ENCODE assay signal across 8 cellular contexts in genomic region chr6:166307082-166307980, GRCh38. TPM values are rescaled to one million over a fixed set of nuclear protein-coding genes. Genes with fewer than 3 reads are reported as not detected.
A peak's percentile ranks its signal among the peaks of the same experiment; 100 is the strongest.
DNase-seq lines count a peak whose midpoint lies in the region; ATAC-seq and TF ChIP-seq lines count a peak whose summit lies in the region.

No MANE protein-coding gene starts in this region.

- H3K4me1 ChIP-seq in BLaER1, result peaks cover 13% of the 10 kb centered on the region
- H3K4me1 ChIP-seq in adipocyte (ENCODE audit: control insufficient read depth, insufficient read depth, low read length), result no peaks in the 10 kb centered on the region
- H3K4me1 ChIP-seq in left lung, result peaks cover 11 to 23% of the 10 kb centered on the region in 2 donors
- H3K4me1 ChIP-seq in thymus (ENCODE audit: control insufficient read depth, insufficient read depth, low read length), result peaks cover 5% of the 10 kb centered on the region

- H3K27me3 ChIP-seq in BLaER1, result peaks cover 60% of the 10 kb centered on the region
- peaks cover 62% of the 10 kb centered on the region for H3K27me3 ChIP-seq in adipocyte (replicated peaks; ENCODE audit: control insufficient read depth, insufficient read depth, low read length)
- H3K27me3 ChIP-seq in left lung, result peaks cover 50 to 82% of the 10 kb centered on the region in 2 donors
- H3K27me3 ChIP-seq in thymus (ENCODE audit: control insufficient read depth, insufficient read depth), result peaks cover 37% of the 10 kb centered on the region

- peaks cover 35% of the 10 kb centered on the region for H4K20me1 ChIP-seq in BLaER1

- H3K27ac ChIP-seq in BLaER1 (no peak overlapping the region), left lung (no peak overlapping the region), thymus (ENCODE audit: low read depth) (no peak overlapping the region)

- H3K4me3 ChIP-seq in BLaER1, result peak overlapping the region; percentile 62
- H3K4me3 ChIP-seq in adipocyte (ENCODE audit: low read length), result no peak overlapping the region
- H3K4me3 ChIP-seq in left lung, result peak overlapping the region; percentile 25 to 41
- H3K4me3 ChIP-seq in thymus (ENCODE audit: low read length), result peak overlapping the region; percentile 40

- intact Hi-C loops in left lung (cut with DNase I), result no loop called here

- WGBS in thymus, result 2% methylated on average over 111 of the region's 111 CpGs

- peak; percentile 29 for DNase-seq in adipocyte (ENCODE audit: low read depth)
- peak in 1 of 2 donors; percentile 81 for DNase-seq in left lung
- no peak for DNase-seq in occipital lobe (lab: John Stamatoyannopoulos, UW)
- no peak for DNase-seq in epidermal melanocyte (ENCODE audit: insufficient read length, low spot score)

- no peak for TF ChIP-seq CTCF in left lung (IDR thresholded peaks at IDR 0.05)

- H3K4me2 ChIP-seq in BLaER1, result peak overlapping the region; percentile 81

- ATAC-seq in GM18909 (IDR thresholded peaks at IDR 0.05; ENCODE audit: poor library complexity, unreplicated experiment), result peak; percentile 38
- peak; percentile 36 for ATAC-seq in HG03342 (IDR thresholded peaks at IDR 0.05; ENCODE audit: unreplicated experiment)
- peak; percentile 55 for ATAC-seq in left lung

- no peaks in the 10 kb centered on the region for H3K36me3 ChIP-seq in BLaER1
- H3K36me3 ChIP-seq in adipocyte (ENCODE audit: control insufficient read depth, insufficient read depth, low read length, severe bottlenecking), result no peaks in the 10 kb centered on the region
- H3K36me3 ChIP-seq in left lung, result no peaks in the 10 kb centered on the region
- H3K36me3 ChIP-seq in thymus (ENCODE audit: control insufficient read depth, insufficient read depth), result no peaks in the 10 kb centered on the region

- peaks cover 15% of the 10 kb centered on the region; the same call in 1 of the 2 replicates for H3K9me3 ChIP-seq in BLaER1
- H3K9me3 ChIP-seq in adipocyte (ENCODE audit: control insufficient read depth, low read length), result no peaks in the 10 kb centered on the region
- H3K9me3 ChIP-seq in left lung, result no peaks in the 10 kb centered on the region
- H3K9me3 ChIP-seq in thymus (ENCODE audit: control insufficient read depth), result no peaks in the 10 kb centered on the region

- H3K9ac ChIP-seq in BLaER1 (no peak overlapping the region), adipocyte (ENCODE audit: low read length) (no peak overlapping the region)

RNA-seq across cellular contexts. Expression of gene PRR18, which starts 0.9 kb away (rescaled TPM):
- total RNA-seq in left lung, result under 1 TPM; 0.09 to 0.94 TPM
- 0.09 TPM for polyA plus RNA-seq in thymus
- total RNA-seq in occipital lobe, result 0.47 TPM

RNA-seq across cellular contexts. Expression of gene SFT2D1, which starts 35.0 kb away (rescaled TPM):
- 10 to 100 TPM; 51.0 to 63.8 TPM for total RNA-seq in left lung
- polyA plus RNA-seq in thymus, result 106 TPM
- 24.2 TPM for total RNA-seq in occipital lobe
